In genomic region chrX:72269671-72270251, GRCh38 we compare ENCODE assay signal across 10 cellular contexts. TPM values are rescaled to one million over a fixed set of nuclear protein-coding genes. Genes with fewer than 3 reads are reported as not detected.
DNase-seq lines count a peak whose midpoint lies in the region; ATAC-seq and TF ChIP-seq lines count a peak whose summit lies in the region.
"Had no signal": no experiment of that assay in that cellular context is flagged by ENCODE, and none has a peak within 500 bp of the region (broad histone marks: within the 10 kb centered on the region; RNA-seq: fewer than 3 reads in every experiment).

No MANE protein-coding gene starts in this region.

- H3K27ac ChIP-seq in foreskin keratinocyte = no peak overlapping the region

- peak; percentile 69 for ATAC-seq in activated naive CD8-positive, alpha-beta T cell treated with anti-CD3 and anti-CD28 coated beads, Interleukin-2, amount 50 U/mL, for 24 hours
- ATAC-seq in GM21717 (IDR thresholded peaks at IDR 0.05; ENCODE audit: unreplicated experiment) (no peak), foreskin keratinocyte (no peak)

- peaks cover 60% of the 10 kb centered on the region for H3K36me3 Mint-ChIP-seq in activated naive CD8-positive, alpha-beta T cell treated with anti-CD3 and anti-CD28 coated beads, Interleukin-2, amount 50 U/mL, for 24 hours (ENCODE audit: low read depth)
- H3K36me3 Mint-ChIP-seq in mesothelial cell of epicardium = peaks cover 42% of the 10 kb centered on the region

- TF ChIP-seq POLR2A in NB4 (IDR thresholded peaks at IDR 0.05; ENCODE audit: extremely low read depth, insufficient read length) = no peak

- peaks cover 19% of the 10 kb centered on the region for H3K4me1 ChIP-seq in foreskin keratinocyte

- peak; percentile 31 for DNase-seq in Caki2 (ENCODE audit: low read depth)
- peak; percentile 39 for DNase-seq in NB4 (ENCODE audit: low read depth)
- peak; percentile 25 for DNase-seq in activated naive CD8-positive, alpha-beta T cell treated with anti-CD3 and anti-CD28 coated beads, Interleukin-2, amount 50 U/mL, for 24 hours
- no peak for DNase-seq in mesothelial cell of epicardium (ENCODE audit: low spot score in 2 of 2, unreplicated experiment in 2 of 2)
- no peak for DNase-seq in NCI-H524 treated with DMSO at 0.1 percent for 48 hours (lab: John Stamatoyannopoulos, UW)
- DNase-seq in foreskin keratinocyte = no peak
- no peak for DNase-seq in GM19238 (ENCODE audit: insufficient read length, low spot score)
- DNase-seq: glutamatergic neuron, NCI-H446 treated with DMSO at 0.1 percent for 48 hours had no signal

- H3K27ac Mint-ChIP-seq in activated naive CD8-positive, alpha-beta T cell treated with anti-CD3 and anti-CD28 coated beads, Interleukin-2, amount 50 U/mL, for 24 hours = peak overlapping the region; percentile 93
- peak overlapping the region; percentile 80 for H3K27ac Mint-ChIP-seq in mesothelial cell of epicardium

- H3K27me3 Mint-ChIP-seq in activated naive CD8-positive, alpha-beta T cell treated with anti-CD3 and anti-CD28 coated beads, Interleukin-2, amount 50 U/mL, for 24 hours = no peaks in the 10 kb centered on the region
- H3K27me3 Mint-ChIP-seq in mesothelial cell of epicardium (ENCODE audit: low read depth) = no peaks in the 10 kb centered on the region

- no peak overlapping the region for H3K4me3 ChIP-seq in NB4 (ENCODE audit: low read depth, low read length)

- in situ Hi-C loops in Caki2 (cut with HindIII; ENCODE audit: low pct_unique_long_range_greater_than_20kb, low sequenced_read_pairs) = no loop called here

- H3K27me3 ChIP-seq in foreskin keratinocyte = no peaks in the 10 kb centered on the region

- peaks cover 46% of the 10 kb centered on the region for H3K4me1 Mint-ChIP-seq in activated naive CD8-positive, alpha-beta T cell treated with anti-CD3 and anti-CD28 coated beads, Interleukin-2, amount 50 U/mL, for 24 hours
- H3K4me1 Mint-ChIP-seq in mesothelial cell of epicardium = peaks cover 28% of the 10 kb centered on the region

- H3K4me3 Mint-ChIP-seq in activated naive CD8-positive, alpha-beta T cell treated with anti-CD3 and anti-CD28 coated beads, Interleukin-2, amount 50 U/mL, for 24 hours = peak overlapping the region; percentile 59
- H3K4me3 Mint-ChIP-seq in mesothelial cell of epicardium = no peak overlapping the region

- no peaks in the 10 kb centered on the region for H3K9me3 Mint-ChIP-seq in activated naive CD8-positive, alpha-beta T cell treated with anti-CD3 and anti-CD28 coated beads, Interleukin-2, amount 50 U/mL, for 24 hours
- no peaks in the 10 kb centered on the region for H3K9me3 Mint-ChIP-seq in mesothelial cell of epicardium

- TF ChIP-seq CTCF in NB4 (IDR thresholded peaks at IDR 0.05; ENCODE audit: low read depth, low read length) (no peak), mesothelial cell of epicardium (IDR thresholded peaks at IDR 0.05; ENCODE audit: unreplicated experiment) (no peak), foreskin keratinocyte (conservative IDR thresholded peaks at IDR 0.05) (no peak)

RNA-seq across cellular contexts. Expression of gene RPS4X, which starts 7.3 kb away (rescaled TPM):
- total RNA-seq in Caki2 (2014; rRNA removed; shearing (Covaris generic); ENCODE audit: low replicate concordance) = 822 and 904 TPM in 2 replicates
- total RNA-seq in mesothelial cell of epicardium = 1,669 to 1,774 TPM (median 1,760 TPM) in 3 replicates
- total RNA-seq in foreskin keratinocyte = 795 and 855 TPM in 2 replicates
- 1,037 and 1,115 TPM in 2 replicates for polyA plus RNA-seq in foreskin keratinocyte

RNA-seq across cellular contexts. Expression of gene ERCC6L, which starts 30.9 kb away (rescaled TPM):
- total RNA-seq in Caki2 (2014; rRNA removed; shearing (Covaris generic); ENCODE audit: low replicate concordance) = 3.4 and 5.5 TPM in 2 replicates
- total RNA-seq in mesothelial cell of epicardium (2.4 to 3.0 TPM (median 2.8 TPM) in 3 replicates), foreskin keratinocyte (15.1 and 19.8 TPM in 2 replicates)
- 4.3 and 6.7 TPM in 2 replicates for polyA plus RNA-seq in foreskin keratinocyte

RNA-seq across cellular contexts. Expression of gene CITED1, which starts 36.0 kb away (rescaled TPM):
- not detected in 2 replicates for total RNA-seq in Caki2 (2014; rRNA removed; shearing (Covaris generic); ENCODE audit: low replicate concordance)
- total RNA-seq in mesothelial cell of epicardium (1.4 to 2.8 TPM (median 1.6 TPM) in 3 replicates), foreskin keratinocyte (0.28 TPM in 1 of 2 replicates, not detected in the other)
- 0.16 and 0.22 TPM in 2 replicates for polyA plus RNA-seq in foreskin keratinocyte

Comparison
In these comparisons a context has a peak if more than half of its experiments do, and no peak if none do; other contexts are left out.
1. DNase-seq: peak in Caki2 (single experiment), NB4 (single experiment) and activated naive CD8-positive, alpha-beta T cell treated with anti-CD3 and anti-CD28 coated beads, Interleukin-2, amount 50 U/mL, for 24 hours (single experiment); none in mesothelial cell of epicardium (0 of 2), NCI-H524 treated with DMSO at 0.1 percent for 48 hours (single experiment), foreskin keratinocyte (0 of 2) and GM19238 (single experiment).